In the genomic region with DNA sequence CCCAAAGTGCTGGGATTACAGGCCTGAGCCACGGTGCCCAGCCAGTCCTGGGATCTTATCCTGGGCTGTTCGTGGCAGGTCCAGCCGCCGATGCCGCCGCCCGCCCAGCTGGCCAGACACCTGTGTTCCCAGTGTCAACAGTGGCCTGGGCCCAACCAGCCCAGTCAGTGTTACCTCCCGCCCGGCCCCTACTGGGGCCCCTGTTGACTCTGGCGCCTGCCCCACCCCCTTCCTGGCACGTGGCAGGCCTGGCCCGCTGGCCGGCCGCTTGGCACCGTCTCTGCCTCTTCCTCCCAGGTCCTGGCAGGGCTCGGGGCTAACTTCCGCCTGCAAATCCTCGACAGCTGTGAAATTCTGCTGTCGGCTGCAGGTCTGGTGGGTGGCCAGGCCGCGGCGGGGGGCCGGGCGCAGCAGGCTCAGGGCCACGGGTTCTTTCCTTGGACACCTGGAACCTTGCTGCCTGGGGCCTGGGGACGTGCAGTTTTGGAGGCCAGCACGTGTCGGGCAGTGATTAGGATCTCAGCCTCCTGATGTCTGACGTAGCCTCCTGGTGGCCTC, we compare ENCODE assay signal across 1 cellular context.
TF ChIP-seq lines count a peak whose summit lies in the region.

No MANE protein-coding gene starts in this region.

TF ChIP-seq in HepG2, 621 proteins besides CTCF, POLR2A, EP300 and RAD21 (continued from another document and continues in another):
- TF ChIP-seq ASH2L (IDR thresholded peaks at IDR 0.05; ENCODE audit: insufficient read length, low read depth, low read length): no peak
- no peak for TF ChIP-seq CENPBD1 (CRISPR knock-in tag; IDR thresholded peaks at IDR 0.05; ENCODE audit: borderline replicate concordance, low read depth)
- TF ChIP-seq, protein P1, sequence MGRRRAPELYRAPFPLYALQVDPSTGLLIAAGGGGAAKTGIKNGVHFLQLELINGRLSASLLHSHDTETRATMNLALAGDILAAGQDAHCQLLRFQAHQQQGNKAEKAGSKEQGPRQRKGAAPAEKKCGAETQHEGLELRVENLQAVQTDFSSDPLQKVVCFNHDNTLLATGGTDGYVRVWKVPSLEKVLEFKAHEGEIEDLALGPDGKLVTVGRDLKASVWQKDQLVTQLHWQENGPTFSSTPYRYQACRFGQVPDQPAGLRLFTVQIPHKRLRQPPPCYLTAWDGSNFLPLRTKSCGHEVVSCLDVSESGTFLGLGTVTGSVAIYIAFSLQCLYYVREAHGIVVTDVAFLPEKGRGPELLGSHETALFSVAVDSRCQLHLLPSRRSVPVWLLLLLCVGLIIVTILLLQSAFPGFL (CRISPR knock-in tag; IDR thresholded peaks at IDR 0.05): no peak
- peak; percentile 43 for TF ChIP-seq ZNF12 (CRISPR knock-in tag; IDR thresholded peaks at IDR 0.05)
- TF ChIP-seq HINFP (CRISPR knock-in tag; IDR thresholded peaks at IDR 0.05; ENCODE audit: low read depth): 0 out of 2 replicates have a peak, but pooled peaks have one; percentile 46
- TF ChIP-seq ZNF335 (CRISPR knock-in tag; IDR thresholded peaks at IDR 0.05): peak; percentile 93
- TF ChIP-seq, protein P2, sequence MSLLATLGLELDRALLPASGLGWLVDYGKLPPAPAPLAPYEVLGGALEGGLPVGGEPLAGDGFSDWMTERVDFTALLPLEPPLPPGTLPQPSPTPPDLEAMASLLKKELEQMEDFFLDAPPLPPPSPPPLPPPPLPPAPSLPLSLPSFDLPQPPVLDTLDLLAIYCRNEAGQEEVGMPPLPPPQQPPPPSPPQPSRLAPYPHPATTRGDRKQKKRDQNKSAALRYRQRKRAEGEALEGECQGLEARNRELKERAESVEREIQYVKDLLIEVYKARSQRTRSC (CRISPR knock-in tag; IDR thresholded peaks at IDR 0.05; ENCODE audit: low read depth): no peak
- TF ChIP-seq, protein P3, sequence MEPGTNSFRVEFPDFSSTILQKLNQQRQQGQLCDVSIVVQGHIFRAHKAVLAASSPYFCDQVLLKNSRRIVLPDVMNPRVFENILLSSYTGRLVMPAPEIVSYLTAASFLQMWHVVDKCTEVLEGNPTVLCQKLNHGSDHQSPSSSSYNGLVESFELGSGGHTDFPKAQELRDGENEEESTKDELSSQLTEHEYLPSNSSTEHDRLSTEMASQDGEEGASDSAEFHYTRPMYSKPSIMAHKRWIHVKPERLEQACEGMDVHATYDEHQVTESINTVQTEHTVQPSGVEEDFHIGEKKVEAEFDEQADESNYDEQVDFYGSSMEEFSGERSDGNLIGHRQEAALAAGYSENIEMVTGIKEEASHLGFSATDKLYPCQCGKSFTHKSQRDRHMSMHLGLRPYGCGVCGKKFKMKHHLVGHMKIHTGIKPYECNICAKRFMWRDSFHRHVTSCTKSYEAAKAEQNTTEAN (CRISPR knock-in tag; conservative IDR thresholded peaks at IDR 0.05): peak; percentile 71
- TF ChIP-seq TCF7L2 (IDR thresholded peaks at IDR 0.05; ENCODE audit: low read depth, low read length): no peak
- 0 out of 2 replicates have a peak, but pooled peaks have one; percentile 55 for TF ChIP-seq ZFP41 (CRISPR knock-in tag; IDR thresholded peaks at IDR 0.05; ENCODE audit: borderline replicate concordance)
- no peak for TF ChIP-seq ZNF549 (CRISPR knock-in tag; IDR thresholded peaks at IDR 0.05)
- TF ChIP-seq ZNF260 (CRISPR knock-in tag; IDR thresholded peaks at IDR 0.05; ENCODE audit: borderline replicate concordance, low read depth): no peak
- peak; percentile 77; the same call in 1 of the 2 replicates for TF ChIP-seq ZBTB20 (CRISPR knock-in tag; IDR thresholded peaks at IDR 0.05; ENCODE audit: borderline replicate concordance, low read depth)
- TF ChIP-seq MTA1 (CRISPR knock-in tag; IDR thresholded peaks at IDR 0.05; ENCODE audit: borderline replicate concordance): peak; percentile 95
- TF ChIP-seq JUN (CRISPR knock-in tag; IDR thresholded peaks at IDR 0.05): peak; percentile 35; the same call in 1 of the 2 replicates
- TF ChIP-seq HHEX (CRISPR knock-in tag; IDR thresholded peaks at IDR 0.05): no peak
- TF ChIP-seq ZGPAT (CRISPR knock-in tag; IDR thresholded peaks at IDR 0.05): peak; percentile 98
- peak; percentile 66; the same call in 1 of the 2 replicates for TF ChIP-seq ZNF333 (CRISPR knock-in tag; IDR thresholded peaks at IDR 0.05; ENCODE audit: borderline replicate concordance)
- peak; percentile 28 for TF ChIP-seq TBL1XR1 (IDR thresholded peaks at IDR 0.05; ENCODE audit: borderline replicate concordance, low read length, partially characterized antibody)
- TF ChIP-seq ZNF138 (CRISPR knock-in tag; IDR thresholded peaks at IDR 0.05; ENCODE audit: low read depth): no peak
- peak; percentile 78; the same call in 1 of the 2 replicates for TF ChIP-seq ZSCAN12 (CRISPR knock-in tag; IDR thresholded peaks at IDR 0.05)
- no peak; the same call in 1 of the 2 replicates for TF ChIP-seq RERE (CRISPR knock-in tag; IDR thresholded peaks at IDR 0.05; ENCODE audit: low read depth)
- TF ChIP-seq, protein P4, sequence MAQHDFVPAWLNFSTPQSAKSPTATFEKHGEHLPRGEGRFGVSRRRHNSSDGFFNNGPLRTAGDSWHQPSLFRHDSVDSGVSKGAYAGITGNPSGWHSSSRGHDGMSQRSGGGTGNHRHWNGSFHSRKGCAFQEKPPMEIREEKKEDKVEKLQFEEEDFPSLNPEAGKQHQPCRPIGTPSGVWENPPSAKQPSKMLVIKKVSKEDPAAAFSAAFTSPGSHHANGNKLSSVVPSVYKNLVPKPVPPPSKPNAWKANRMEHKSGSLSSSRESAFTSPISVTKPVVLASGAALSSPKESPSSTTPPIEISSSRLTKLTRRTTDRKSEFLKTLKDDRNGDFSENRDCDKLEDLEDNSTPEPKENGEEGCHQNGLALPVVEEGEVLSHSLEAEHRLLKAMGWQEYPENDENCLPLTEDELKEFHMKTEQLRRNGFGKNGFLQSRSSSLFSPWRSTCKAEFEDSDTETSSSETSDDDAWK (CRISPR knock-in tag; IDR thresholded peaks at IDR 0.05): no peak
- 0 out of 2 replicates have a peak, but pooled peaks have one; percentile 71 for TF ChIP-seq ZNF431 (CRISPR knock-in tag; IDR thresholded peaks at IDR 0.05; ENCODE audit: borderline replicate concordance, low read depth)
- TF ChIP-seq ZNF746 (CRISPR knock-in tag; IDR thresholded peaks at IDR 0.05): peak; percentile 90
- TF ChIP-seq ZNF598 (CRISPR knock-in tag; IDR thresholded peaks at IDR 0.05; ENCODE audit: borderline replicate concordance): no peak; the same call in 1 of the 2 replicates
- peak; percentile 81; the same call in 1 of the 2 replicates for TF ChIP-seq PLSCR1 (CRISPR knock-in tag; IDR thresholded peaks at IDR 0.05; ENCODE audit: borderline replicate concordance)
- peak; percentile 48 for TF ChIP-seq IRF9 (CRISPR knock-in tag; IDR thresholded peaks at IDR 0.05; ENCODE audit: borderline replicate concordance)
- peak; percentile 91 for TF ChIP-seq FOXO1 (CRISPR knock-in tag; IDR thresholded peaks at IDR 0.05)
- no peak for TF ChIP-seq NFE2 (CRISPR knock-in tag; IDR thresholded peaks at IDR 0.05)
- TF ChIP-seq ZFP36L2 (CRISPR knock-in tag; IDR thresholded peaks at IDR 0.05): no peak
- TF ChIP-seq CBX1 (IDR thresholded peaks at IDR 0.05; ENCODE audit: low read depth): peak; percentile 61
- peak; percentile 21; the same call in 1 of the 2 replicates for TF ChIP-seq ZNF891 (CRISPR knock-in tag; IDR thresholded peaks at IDR 0.05)
- TF ChIP-seq MBD4 (IDR thresholded peaks at IDR 0.05; ENCODE audit: borderline replicate concordance, low read length): no peak
- TF ChIP-seq E2F1 (CRISPR knock-in tag; IDR thresholded peaks at IDR 0.05): peak; percentile 84; the same call in 1 of the 2 replicates
- TF ChIP-seq ZNF282 (IDR thresholded peaks at IDR 0.05; ENCODE audit: partially characterized antibody): no peak
- TF ChIP-seq KDM5B (CRISPR knock-in tag; IDR thresholded peaks at IDR 0.05; ENCODE audit: borderline replicate concordance): peak; percentile 88; the same call in 1 of the 2 replicates
- TF ChIP-seq, protein P5, sequence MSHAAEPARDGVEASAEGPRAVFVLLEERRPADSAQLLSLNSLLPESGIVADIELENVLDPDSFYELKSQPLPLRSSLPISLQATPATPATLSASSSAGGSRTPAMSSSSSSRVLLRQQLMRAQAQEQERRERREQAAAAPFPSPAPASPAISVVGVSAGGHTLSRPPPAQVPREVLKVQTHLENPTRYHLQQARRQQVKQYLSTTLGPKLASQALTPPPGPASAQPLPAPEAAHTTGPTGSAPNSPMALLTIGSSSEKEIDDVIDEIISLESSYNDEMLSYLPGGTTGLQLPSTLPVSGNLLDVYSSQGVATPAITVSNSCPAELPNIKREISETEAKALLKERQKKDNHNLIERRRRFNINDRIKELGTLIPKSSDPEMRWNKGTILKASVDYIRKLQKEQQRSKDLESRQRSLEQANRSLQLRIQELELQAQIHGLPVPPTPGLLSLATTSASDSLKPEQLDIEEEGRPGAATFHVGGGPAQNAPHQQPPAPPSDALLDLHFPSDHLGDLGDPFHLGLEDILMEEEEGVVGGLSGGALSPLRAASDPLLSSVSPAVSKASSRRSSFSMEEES (CRISPR knock-in tag; IDR thresholded peaks at IDR 0.05): peak; percentile 94
- TF ChIP-seq HOXA7 (CRISPR knock-in tag; IDR thresholded peaks at IDR 0.05): no peak
